In the genomic region with DNA sequence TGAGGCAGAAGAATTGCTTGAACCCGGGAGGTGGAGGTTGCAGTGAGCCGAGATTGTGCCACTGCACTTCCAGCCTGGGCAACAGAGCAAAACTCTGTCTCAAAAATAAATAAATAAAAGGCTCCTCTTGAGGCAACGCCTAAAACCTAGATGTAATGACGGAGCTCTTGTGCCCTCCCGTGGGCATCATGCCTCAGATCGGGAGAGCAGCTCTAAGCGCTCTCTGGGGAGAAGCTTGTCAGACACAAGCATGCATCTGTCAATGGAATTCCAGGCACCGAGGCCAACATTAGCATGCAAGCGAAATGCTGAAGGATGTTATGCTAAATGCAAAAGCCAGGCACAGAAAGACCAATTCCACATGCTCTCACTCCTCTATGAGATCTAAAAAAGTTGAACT, we compare ENCODE assay signal across 1 cellular context.
A peak's percentile ranks its signal among the peaks of the same experiment; 100 is the strongest.
TF ChIP-seq lines count a peak whose summit lies in the region.

No MANE protein-coding gene starts in this region.

TF ChIP-seq in IMR-90, 13 proteins besides CTCF, POLR2A, EP300 and RAD21:
- no peak for TF ChIP-seq MXI1 (IDR thresholded peaks at IDR 0.05; ENCODE audit: borderline replicate concordance, low read depth, low read length)
- no peak for TF ChIP-seq NFE2L2 (IDR thresholded peaks at IDR 0.05; ENCODE audit: low read depth, low read length)
- TF ChIP-seq, protein P1, sequence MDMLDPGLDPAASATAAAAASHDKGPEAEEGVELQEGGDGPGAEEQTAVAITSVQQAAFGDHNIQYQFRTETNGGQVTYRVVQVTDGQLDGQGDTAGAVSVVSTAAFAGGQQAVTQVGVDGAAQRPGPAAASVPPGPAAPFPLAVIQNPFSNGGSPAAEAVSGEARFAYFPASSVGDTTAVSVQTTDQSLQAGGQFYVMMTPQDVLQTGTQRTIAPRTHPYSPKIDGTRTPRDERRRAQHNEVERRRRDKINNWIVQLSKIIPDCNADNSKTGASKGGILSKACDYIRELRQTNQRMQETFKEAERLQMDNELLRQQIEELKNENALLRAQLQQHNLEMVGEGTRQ (IDR thresholded peaks at IDR 0.05; ENCODE audit: low read depth, low read length) = no peak
- peak; percentile 65 for TF ChIP-seq SMC3 (IDR thresholded peaks at IDR 0.05; ENCODE audit: low read depth, low read length)
